2 cellular contexts compared by ENCODE assay signal in the genomic region with DNA sequence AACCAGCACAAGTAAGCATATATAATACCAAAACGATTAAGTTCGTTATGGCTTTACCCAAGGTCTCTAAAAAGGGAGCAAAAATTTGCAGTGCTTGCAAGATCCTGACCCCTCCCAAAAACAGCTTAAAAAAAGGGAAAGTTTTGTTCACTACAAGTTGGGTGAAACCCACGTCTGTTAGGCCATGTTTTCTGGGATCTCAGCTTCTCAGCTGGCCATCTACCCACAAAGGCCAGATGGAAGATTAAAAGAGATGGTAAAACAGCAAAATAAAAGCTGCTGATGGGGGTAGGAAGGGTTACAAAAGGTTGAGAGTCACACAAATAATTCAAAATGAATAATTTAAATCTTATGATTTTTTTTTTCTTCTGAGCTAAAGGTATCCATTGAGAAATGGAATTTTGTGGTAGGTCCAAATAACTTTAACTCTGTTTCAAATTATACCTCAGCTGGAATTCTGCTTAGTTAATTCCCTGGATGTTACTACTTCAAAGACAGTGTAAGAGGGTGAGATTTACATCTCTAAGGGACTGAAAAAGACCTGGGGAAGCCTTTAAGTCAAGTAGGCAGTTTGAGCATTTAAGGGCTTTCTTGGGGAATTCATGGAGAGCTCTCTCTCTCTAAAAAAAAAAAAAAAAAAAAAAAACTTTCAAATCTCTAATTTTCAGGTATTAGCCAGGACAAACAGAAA.
TF ChIP-seq lines count a peak whose summit lies in the region.

No MANE protein-coding gene starts in this region.

TF ChIP-seq in GM23338, 12 proteins besides CTCF, POLR2A, EP300 and RAD21:
- TF ChIP-seq, protein P1, sequence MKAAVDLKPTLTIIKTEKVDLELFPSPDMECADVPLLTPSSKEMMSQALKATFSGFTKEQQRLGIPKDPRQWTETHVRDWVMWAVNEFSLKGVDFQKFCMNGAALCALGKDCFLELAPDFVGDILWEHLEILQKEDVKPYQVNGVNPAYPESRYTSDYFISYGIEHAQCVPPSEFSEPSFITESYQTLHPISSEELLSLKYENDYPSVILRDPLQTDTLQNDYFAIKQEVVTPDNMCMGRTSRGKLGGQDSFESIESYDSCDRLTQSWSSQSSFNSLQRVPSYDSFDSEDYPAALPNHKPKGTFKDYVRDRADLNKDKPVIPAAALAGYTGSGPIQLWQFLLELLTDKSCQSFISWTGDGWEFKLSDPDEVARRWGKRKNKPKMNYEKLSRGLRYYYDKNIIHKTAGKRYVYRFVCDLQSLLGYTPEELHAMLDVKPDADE (IDR thresholded peaks at IDR 0.05) = no peak
- TF ChIP-seq, protein P2, sequence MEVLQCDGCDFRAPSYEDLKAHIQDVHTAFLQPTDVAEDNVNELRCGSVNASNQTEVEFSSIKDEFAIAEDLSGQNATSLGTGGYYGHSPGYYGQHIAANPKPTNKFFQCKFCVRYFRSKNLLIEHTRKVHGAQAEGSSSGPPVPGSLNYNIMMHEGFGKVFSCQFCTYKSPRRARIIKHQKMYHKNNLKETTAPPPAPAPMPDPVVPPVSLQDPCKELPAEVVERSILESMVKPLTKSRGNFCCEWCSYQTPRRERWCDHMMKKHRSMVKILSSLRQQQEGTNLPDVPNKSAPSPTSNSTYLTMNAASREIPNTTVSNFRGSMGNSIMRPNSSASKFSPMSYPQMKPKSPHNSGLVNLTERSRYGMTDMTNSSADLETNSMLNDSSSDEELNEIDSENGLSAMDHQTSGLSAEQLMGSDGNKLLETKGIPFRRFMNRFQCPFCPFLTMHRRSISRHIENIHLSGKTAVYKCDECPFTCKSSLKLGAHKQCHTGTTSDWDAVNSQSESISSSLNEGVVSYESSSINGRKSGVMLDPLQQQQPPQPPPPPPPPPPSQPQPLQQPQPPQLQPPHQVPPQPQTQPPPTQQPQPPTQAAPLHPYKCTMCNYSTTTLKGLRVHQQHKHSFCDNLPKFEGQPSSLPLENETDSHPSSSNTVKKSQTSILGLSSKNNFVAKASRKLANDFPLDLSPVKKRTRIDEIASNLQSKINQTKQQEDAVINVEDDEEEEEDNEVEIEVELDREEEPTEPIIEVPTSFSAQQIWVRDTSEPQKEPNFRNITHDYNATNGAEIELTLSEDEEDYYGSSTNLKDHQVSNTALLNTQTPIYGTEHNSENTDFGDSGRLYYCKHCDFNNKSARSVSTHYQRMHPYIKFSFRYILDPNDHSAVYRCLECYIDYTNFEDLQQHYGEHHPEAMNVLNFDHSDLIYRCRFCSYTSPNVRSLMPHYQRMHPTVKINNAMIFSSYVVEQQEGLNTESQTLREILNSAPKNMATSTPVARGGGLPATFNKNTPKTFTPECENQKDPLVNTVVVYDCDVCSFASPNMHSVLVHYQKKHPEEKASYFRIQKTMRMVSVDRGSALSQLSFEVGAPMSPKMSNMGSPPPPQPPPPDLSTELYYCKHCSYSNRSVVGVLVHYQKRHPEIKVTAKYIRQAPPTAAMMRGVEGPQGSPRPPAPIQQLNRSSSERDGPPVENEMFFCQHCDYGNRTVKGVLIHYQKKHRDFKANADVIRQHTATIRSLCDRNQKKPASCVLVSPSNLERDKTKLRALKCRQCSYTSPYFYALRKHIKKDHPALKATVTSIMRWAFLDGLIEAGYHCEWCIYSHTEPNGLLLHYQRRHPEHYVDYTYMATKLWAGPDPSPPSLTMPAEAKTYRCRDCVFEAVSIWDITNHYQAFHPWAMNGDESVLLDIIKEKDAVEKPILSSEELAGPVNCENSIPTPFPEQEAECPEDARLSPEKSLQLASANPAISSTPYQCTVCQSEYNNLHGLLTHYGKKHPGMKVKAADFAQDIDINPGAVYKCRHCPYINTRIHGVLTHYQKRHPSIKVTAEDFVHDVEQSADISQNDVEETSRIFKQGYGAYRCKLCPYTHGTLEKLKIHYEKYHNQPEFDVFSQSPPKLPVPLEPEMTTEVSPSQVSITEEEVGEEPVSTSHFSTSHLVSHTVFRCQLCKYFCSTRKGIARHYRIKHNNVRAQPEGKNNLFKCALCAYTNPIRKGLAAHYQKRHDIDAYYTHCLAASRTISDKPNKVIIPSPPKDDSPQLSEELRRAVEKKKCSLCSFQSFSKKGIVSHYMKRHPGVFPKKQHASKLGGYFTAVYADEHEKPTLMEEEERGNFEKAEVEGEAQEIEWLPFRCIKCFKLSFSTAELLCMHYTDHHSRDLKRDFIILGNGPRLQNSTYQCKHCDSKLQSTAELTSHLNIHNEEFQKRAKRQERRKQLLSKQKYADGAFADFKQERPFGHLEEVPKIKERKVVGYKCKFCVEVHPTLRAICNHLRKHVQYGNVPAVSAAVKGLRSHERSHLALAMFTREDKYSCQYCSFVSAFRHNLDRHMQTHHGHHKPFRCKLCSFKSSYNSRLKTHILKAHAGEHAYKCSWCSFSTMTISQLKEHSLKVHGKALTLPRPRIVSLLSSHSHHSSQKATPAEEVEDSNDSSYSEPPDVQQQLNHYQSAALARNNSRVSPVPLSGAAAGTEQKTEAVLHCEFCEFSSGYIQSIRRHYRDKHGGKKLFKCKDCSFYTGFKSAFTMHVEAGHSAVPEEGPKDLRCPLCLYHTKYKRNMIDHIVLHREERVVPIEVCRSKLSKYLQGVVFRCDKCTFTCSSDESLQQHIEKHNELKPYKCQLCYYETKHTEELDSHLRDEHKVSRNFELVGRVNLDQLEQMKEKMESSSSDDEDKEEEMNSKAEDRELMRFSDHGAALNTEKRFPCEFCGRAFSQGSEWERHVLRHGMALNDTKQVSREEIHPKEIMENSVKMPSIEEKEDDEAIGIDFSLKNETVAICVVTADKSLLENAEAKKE (CRISPR knock-in tag; IDR thresholded peaks at IDR 0.05) = peak; percentile 77
- peak; percentile 65; the same call in 1 of the 2 replicates for TF ChIP-seq NANOG (IDR thresholded peaks at IDR 0.05; ENCODE audit: borderline replicate concordance)
TF ChIP-seq in GM23338: peak in this region for 2.

TF ChIP-seq in H1, 55 proteins besides CTCF, POLR2A, EP300 and RAD21:
- TF ChIP-seq NANOG (IDR thresholded peaks at IDR 0.05; ENCODE audit: insufficient read depth, low read depth, low read length, poor library complexity, severe bottlenecking) = peak; percentile 69
- no peak for TF ChIP-seq POLR2AphosphoS5 (IDR thresholded peaks at IDR 0.05; ENCODE audit: low read depth, low read length)
- TF ChIP-seq FOSL1 (IDR thresholded peaks at IDR 0.05; ENCODE audit: insufficient read depth, low read depth, low read length) = no peak
- TF ChIP-seq, protein P3, sequence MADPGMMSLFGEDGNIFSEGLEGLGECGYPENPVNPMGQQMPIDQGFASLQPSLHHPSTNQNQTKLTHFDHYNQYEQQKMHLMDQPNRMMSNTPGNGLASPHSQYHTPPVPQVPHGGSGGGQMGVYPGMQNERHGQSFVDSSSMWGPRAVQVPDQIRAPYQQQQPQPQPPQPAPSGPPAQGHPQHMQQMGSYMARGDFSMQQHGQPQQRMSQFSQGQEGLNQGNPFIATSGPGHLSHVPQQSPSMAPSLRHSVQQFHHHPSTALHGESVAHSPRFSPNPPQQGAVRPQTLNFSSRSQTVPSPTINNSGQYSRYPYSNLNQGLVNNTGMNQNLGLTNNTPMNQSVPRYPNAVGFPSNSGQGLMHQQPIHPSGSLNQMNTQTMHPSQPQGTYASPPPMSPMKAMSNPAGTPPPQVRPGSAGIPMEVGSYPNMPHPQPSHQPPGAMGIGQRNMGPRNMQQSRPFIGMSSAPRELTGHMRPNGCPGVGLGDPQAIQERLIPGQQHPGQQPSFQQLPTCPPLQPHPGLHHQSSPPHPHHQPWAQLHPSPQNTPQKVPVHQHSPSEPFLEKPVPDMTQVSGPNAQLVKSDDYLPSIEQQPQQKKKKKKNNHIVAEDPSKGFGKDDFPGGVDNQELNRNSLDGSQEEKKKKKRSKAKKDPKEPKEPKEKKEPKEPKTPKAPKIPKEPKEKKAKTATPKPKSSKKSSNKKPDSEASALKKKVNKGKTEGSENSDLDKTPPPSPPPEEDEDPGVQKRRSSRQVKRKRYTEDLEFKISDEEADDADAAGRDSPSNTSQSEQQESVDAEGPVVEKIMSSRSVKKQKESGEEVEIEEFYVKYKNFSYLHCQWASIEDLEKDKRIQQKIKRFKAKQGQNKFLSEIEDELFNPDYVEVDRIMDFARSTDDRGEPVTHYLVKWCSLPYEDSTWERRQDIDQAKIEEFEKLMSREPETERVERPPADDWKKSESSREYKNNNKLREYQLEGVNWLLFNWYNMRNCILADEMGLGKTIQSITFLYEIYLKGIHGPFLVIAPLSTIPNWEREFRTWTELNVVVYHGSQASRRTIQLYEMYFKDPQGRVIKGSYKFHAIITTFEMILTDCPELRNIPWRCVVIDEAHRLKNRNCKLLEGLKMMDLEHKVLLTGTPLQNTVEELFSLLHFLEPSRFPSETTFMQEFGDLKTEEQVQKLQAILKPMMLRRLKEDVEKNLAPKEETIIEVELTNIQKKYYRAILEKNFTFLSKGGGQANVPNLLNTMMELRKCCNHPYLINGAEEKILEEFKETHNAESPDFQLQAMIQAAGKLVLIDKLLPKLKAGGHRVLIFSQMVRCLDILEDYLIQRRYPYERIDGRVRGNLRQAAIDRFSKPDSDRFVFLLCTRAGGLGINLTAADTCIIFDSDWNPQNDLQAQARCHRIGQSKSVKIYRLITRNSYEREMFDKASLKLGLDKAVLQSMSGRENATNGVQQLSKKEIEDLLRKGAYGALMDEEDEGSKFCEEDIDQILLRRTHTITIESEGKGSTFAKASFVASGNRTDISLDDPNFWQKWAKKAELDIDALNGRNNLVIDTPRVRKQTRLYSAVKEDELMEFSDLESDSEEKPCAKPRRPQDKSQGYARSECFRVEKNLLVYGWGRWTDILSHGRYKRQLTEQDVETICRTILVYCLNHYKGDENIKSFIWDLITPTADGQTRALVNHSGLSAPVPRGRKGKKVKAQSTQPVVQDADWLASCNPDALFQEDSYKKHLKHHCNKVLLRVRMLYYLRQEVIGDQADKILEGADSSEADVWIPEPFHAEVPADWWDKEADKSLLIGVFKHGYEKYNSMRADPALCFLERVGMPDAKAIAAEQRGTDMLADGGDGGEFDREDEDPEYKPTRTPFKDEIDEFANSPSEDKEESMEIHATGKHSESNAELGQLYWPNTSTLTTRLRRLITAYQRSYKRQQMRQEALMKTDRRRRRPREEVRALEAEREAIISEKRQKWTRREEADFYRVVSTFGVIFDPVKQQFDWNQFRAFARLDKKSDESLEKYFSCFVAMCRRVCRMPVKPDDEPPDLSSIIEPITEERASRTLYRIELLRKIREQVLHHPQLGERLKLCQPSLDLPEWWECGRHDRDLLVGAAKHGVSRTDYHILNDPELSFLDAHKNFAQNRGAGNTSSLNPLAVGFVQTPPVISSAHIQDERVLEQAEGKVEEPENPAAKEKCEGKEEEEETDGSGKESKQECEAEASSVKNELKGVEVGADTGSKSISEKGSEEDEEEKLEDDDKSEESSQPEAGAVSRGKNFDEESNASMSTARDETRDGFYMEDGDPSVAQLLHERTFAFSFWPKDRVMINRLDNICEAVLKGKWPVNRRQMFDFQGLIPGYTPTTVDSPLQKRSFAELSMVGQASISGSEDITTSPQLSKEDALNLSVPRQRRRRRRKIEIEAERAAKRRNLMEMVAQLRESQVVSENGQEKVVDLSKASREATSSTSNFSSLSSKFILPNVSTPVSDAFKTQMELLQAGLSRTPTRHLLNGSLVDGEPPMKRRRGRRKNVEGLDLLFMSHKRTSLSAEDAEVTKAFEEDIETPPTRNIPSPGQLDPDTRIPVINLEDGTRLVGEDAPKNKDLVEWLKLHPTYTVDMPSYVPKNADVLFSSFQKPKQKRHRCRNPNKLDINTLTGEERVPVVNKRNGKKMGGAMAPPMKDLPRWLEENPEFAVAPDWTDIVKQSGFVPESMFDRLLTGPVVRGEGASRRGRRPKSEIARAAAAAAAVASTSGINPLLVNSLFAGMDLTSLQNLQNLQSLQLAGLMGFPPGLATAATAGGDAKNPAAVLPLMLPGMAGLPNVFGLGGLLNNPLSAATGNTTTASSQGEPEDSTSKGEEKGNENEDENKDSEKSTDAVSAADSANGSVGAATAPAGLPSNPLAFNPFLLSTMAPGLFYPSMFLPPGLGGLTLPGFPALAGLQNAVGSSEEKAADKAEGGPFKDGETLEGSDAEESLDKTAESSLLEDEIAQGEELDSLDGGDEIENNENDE (IDR thresholded peaks at IDR 0.05; ENCODE audit: insufficient replicate concordance, low read length) = peak; percentile 84
